In genomic region chr10:37344413-37344812, GRCh38 we compare ENCODE assay signal across 34 cellular contexts.
"Had no signal": no experiment of that assay in that cellular context is flagged by ENCODE, and none has a peak within 500 bp of the region (broad histone marks: within the 10 kb centered on the region; RNA-seq: fewer than 3 reads in every experiment).

No MANE protein-coding gene starts in this region.

- DNase-seq: Karpas-422, Kasumi-1, MG63, MM.1S, MV-4-11, NCI-H1048, NCI-H1092, NCI-H1092 treated with DMSO at 0.1 percent for 48 hours, NCI-H1105, NCI-H1105 treated with DMSO at 0.1 percent for 48 hours, NCI-H1417, NCI-H1417 treated with DMSO at 0.1 percent for 48 hours, NCI-H1436, NCI-H1436 treated with DMSO at 0.1 percent for 48 hours, NCI-H146, NCI-H1694, NCI-H1694 treated with DMSO at 0.1 percent for 48 hours, NCI-H187, NCI-H187 treated with DMSO at 0.1 percent for 48 hours, NCI-H1930, NCI-H2029, NCI-H2029 treated with DMSO at 0.1 percent for 48 hours, NCI-H2081, NCI-H2081 treated with DMSO at 0.1 percent for 48 hours, NCI-H2107, NCI-H2171, NCI-H2171 treated with DMSO at 0.1 percent for 48 hours, NCI-H2227 treated with DMSO at 0.1 percent for 48 hours, NCI-H226, NCI-H345, NCI-H446, NCI-H446 treated with DMSO at 0.1 percent for 48 hours, NCI-H510A, NCI-H510A treated with DMSO at 0.1 percent for 48 hours had no signal

- H3K36me3 ChIP-seq: MG63 had no signal

- H3K9me3 ChIP-seq: MG63 had no signal

- H3K27me3 ChIP-seq: MG63 had no signal

- H3K4me3 ChIP-seq: MG63 had no signal
